ENCODE assay signal across 11 cellular contexts in the genomic region with DNA sequence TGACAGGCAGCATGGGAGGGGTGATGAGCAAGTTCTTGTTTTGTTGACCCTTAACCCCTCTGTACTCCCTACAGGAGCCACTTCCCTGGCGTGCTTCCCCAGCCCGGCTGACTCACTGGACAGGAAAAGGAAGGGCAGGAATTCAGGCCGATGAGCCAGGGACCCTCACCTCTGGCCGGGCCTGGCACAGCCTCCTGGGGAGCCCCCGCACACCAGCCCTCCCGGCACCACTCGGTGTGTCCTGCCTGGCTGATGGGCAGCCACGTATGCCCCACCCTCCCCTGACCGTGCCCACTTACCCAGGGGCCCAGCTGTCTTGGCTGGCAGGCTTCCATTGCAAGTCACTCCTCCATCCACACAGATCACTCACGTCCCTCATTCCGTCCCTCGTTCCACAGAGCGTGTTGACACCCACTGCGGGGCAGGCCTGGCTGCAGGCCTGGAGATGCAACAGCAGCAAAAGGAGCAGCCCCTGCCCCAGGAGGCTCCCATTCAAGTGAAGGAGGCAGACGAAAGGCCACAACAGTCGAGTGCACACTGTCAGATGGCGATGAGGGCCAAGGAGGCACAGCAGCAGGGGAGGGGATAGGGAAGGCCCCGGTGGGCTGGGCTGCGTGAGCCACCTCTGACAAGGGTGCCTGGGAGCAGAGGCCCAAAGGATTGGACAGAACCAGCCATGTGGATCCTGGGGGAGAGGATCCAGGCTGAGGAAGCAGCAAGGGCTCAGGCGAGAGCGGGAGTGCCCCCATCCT. TPM values are rescaled to one million over a fixed set of nuclear protein-coding genes. Genes with fewer than 3 reads are reported as not detected.
DNase-seq lines count a peak whose midpoint lies in the region; ATAC-seq and TF ChIP-seq lines count a peak whose summit lies in the region.
"Had no signal": no experiment of that assay in that cellular context is flagged by ENCODE, and none has a peak within 500 bp of the region (broad histone marks: within the 10 kb centered on the region; RNA-seq: fewer than 3 reads in every experiment).

No MANE protein-coding gene starts in this region.

- intact Hi-C loops in adrenal gland (cut with DNase I), result no loop called here
- intact Hi-C loops in left ventricle myocardium superior (cut with micrococcal nuclease), result loop anchor here (10.0 kb wide), 1 partner anchor 106 kb away; no protein-coding TSS in a partner anchor

- no peaks in the 10 kb centered on the region for H3K27me3 ChIP-seq in GM23248 (replicated peaks; ENCODE audit: insufficient read depth)
- H3K27me3 ChIP-seq in adrenal gland, result no peaks in the 10 kb centered on the region

- TF ChIP-seq CTCF in adrenal gland (IDR thresholded peaks at IDR 0.05), result no peak

- H3K9me3 ChIP-seq in GM23248 (ENCODE audit: low read depth) (no peaks in the 10 kb centered on the region), adrenal gland (replicated peaks in 1 of 3) (no peaks in the 10 kb centered on the region)
- H3K9me3 ChIP-seq: neutrophil had no signal

- H3K4me3 ChIP-seq in GM23248 (no peak overlapping the region), adrenal gland (no peak overlapping the region), skeletal muscle cell (ENCODE audit: low read depth, low read length) (no peak overlapping the region)

- H3K27ac ChIP-seq in GM23248 (peak overlapping the region; percentile 30; the same call in 1 of the 2 replicates), adrenal gland (peak overlapping the region in 4 of 5 donors; percentile 26 to 90 (median 52))
- H3K27ac ChIP-seq: neutrophil had no signal

- no peaks in the 10 kb centered on the region for H3K79me2 ChIP-seq in GM23248 (ENCODE audit: insufficient read depth)

- H3K36me3 ChIP-seq in GM23248 (ENCODE audit: low read depth) (no peaks in the 10 kb centered on the region), adrenal gland (replicated peaks in 1 of 2) (no peaks in the 10 kb centered on the region)
- H3K36me3 ChIP-seq: neutrophil had no signal

- in situ Hi-C loops in GM23248 (cut with MboI), result loop anchor here (10.0 kb wide), 1 partner anchor 116 kb away; no protein-coding TSS in a partner anchor

- H3K4me1 ChIP-seq in GM23248 (ENCODE audit: insufficient read depth) (peaks cover 47% of the 10 kb centered on the region), adrenal gland (replicated peaks in 1 of 2) (peaks cover 5 to 45% of the 10 kb centered on the region in 2 donors)

- ATAC-seq in left ventricle myocardium superior, result peak; percentile 57
- ATAC-seq in HG03378 (IDR thresholded peaks at IDR 0.05; ENCODE audit: unreplicated experiment), result no peak
- ATAC-seq in HG02870 (IDR thresholded peaks at IDR 0.05; ENCODE audit: unreplicated experiment), result no peak

- peak overlapping the region; percentile 44; the same call in 1 of the 2 replicates for H2AFZ ChIP-seq in GM23248

- peak; percentile 81 for DNase-seq in GM23248
- peak in 6 of 7 donors; percentile 66 to 85 (median 75) for DNase-seq in adrenal gland
- peak; percentile 69 for DNase-seq in left ventricle myocardium superior
- DNase-seq in skeletal muscle cell (ENCODE audit: low read depth), result peak; percentile 60
- no peak for DNase-seq in NCI-H774 (lab: John Stamatoyannopoulos, UW)
- DNase-seq in middle frontal gyrus (ENCODE audit: extremely low spot score, low spot score), result no peak
- DNase-seq: activated B cell treated with CpG ODN at 0.5 μM for 24 hours, NCI-H1105 treated with DMSO at 0.1 percent for 48 hours had no signal

- WGBS in GM23248 (ENCODE audit: low coverage in 1 of 2, low lambda C conversion rate in 2 of 2, missing lambda C conversion rate in 2 of 2), 2 experiments, result 45 to 48% methylated on average over 20 to 21 of the region's 21 CpGs
- WGBS in adrenal gland, 4 donors, result 53 to 78% (median 56%) methylated on average over 17 to 21 of the region's 21 CpGs

- no peaks in the 10 kb centered on the region for H4K20me1 ChIP-seq in GM23248 (ENCODE audit: insufficient read depth)

- TF ChIP-seq POLR2A in adrenal gland (IDR thresholded peaks at IDR 0.05), result no peak

- H3K9me2 ChIP-seq in GM23248 (ENCODE audit: insufficient read depth), result no peaks in the 10 kb centered on the region

- no peak overlapping the region for H3K4me2 ChIP-seq in GM23248 (ENCODE audit: unreplicated experiment)

- no peak overlapping the region for H3K9ac ChIP-seq in GM23248

- H3F3A ChIP-seq in GM23248 (ENCODE audit: insufficient read depth), result peaks cover 23% of the 10 kb centered on the region

RNA-seq across cellular contexts. Expression of a gene that starts 19.7 kb away (rescaled TPM):
- 24.7 and 28.6 TPM in 2 replicates for total RNA-seq in GM23248 (2014; rRNA removed; shearing (Covaris generic))
- polyA plus RNA-seq in GM23248 (2016; fragmentation: Nextera tagmentation; extraction: Ambion mirVana), result 45.1 and 46.9 TPM in 2 replicates
- 100 to 1,000 TPM; 165 to 461 (median 322) TPM for total RNA-seq in adrenal gland
- 100 to 1,000 TPM in 2 of 3 donors, 10 to 100 TPM in 1; 66.3 to 244 (median 139) TPM for polyA plus RNA-seq in adrenal gland
- 39.2 TPM for total RNA-seq in left ventricle myocardium superior

RNA-seq across cellular contexts. Expression of a gene that starts 56.0 kb away (rescaled TPM):
- total RNA-seq in GM23248 (2014; rRNA removed; shearing (Covaris generic)), result not detected in 2 replicates
- polyA plus RNA-seq in GM23248 (2016; fragmentation: Nextera tagmentation; extraction: Ambion mirVana) (0.03 and 0.14 TPM in 2 replicates), adrenal gland (10 to 100 TPM in 2 of 3 donors, 1 to 10 TPM in 1; 7.8 to 38.4 (median 10.5) TPM)
- total RNA-seq in adrenal gland (10 to 100 TPM; 19.9 to 60.1 (median 46.3) TPM), left ventricle myocardium superior (275 TPM)
- total RNA-seq: activated B cell treated with CpG ODN at 0.5 μM for 24 hours had no signal

Comparison
In these comparisons a context has a peak if more than half of its experiments do, and no peak if none do; other contexts are left out.
1. DNase-seq: peak in GM23248 (single experiment), adrenal gland (6 of 7), left ventricle myocardium superior (single experiment) and skeletal muscle cell (single experiment); none in NCI-H774 (single experiment) and middle frontal gyrus (single experiment).
2. RNA of a gene that starts 56.0 kb away (total RNA-seq): 275 TPM in left ventricle myocardium superior (single experiment) and 19.9 to 60.1 TPM in adrenal gland; not detected in GM23248; every median in the first group is over 10 times any median in the second.